In the genomic region with DNA sequence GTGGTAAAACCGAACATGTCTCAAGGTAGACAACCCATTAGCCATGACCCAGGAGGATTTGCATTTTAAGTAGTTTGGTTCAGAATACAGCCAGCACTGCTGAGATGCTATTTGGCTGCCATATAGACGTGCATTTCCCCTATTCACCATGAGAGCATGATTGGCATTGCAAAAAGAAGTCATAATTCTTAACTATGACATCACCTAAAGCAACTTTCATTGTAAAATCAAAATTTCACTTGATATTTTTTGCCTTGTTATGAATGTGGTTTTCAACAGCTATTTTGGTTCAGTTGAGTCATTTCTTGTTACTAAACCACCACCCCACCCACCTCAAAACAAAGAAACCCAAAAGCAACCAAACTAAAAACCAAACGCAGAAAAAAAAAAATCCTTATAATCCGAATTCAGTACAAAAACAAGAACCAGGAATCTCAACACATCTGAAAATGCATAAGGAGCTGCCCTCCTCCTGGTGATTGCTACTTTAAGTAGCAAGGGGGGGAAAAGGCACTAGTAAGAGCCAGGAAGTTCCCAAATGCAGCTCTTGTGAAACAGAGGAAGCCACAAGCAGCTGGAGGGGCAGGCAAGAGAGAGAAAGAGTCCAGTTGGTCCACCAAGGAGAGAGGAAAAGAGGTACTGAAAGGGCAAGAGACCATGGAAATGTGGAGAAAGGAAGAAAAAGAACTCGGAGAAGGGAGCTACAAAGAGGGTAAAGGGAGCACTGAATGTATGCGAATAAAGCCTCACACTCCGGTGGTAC, we compare ENCODE assay signal across 13 cellular contexts. TPM values are rescaled to one million over a fixed set of nuclear protein-coding genes. Genes with fewer than 3 reads are reported as not detected.
A peak's percentile ranks its signal among the peaks of the same experiment; 100 is the strongest.
DNase-seq lines count a peak whose midpoint lies in the region; ATAC-seq and TF ChIP-seq lines count a peak whose summit lies in the region.
"Had no signal": no experiment of that assay in that cellular context is flagged by ENCODE, and none has a peak within 500 bp of the region (broad histone marks: within the 10 kb centered on the region; RNA-seq: fewer than 3 reads in every experiment).

No MANE protein-coding gene starts in this region.

- H3K9me3 Mint-ChIP-seq in brain (peaks cover 0 to 7% (median 4%) of the 10 kb centered on the region in 5 experiments), mesothelial cell of epicardium (peaks cover 14% of the 10 kb centered on the region)

- no peak for ATAC-seq in GM19351 (IDR thresholded peaks at IDR 0.05; ENCODE audit: unreplicated experiment)
- ATAC-seq in GM18868 (IDR thresholded peaks at IDR 0.05; ENCODE audit: unreplicated experiment): no peak

- H3K4me3 ChIP-seq in BLaER1: no peak overlapping the region
- H3K4me3 ChIP-seq in HUES48 (ENCODE audit: low read depth, low read length): peak overlapping the region; percentile 70

- H3K4me3 Mint-ChIP-seq in brain: peak overlapping the region; percentile 84 to 88 (median 86)
- peak overlapping the region; percentile 82 for H3K4me3 Mint-ChIP-seq in mesothelial cell of epicardium

- H3K27me3 ChIP-seq in BLaER1 (peaks cover 69% of the 10 kb centered on the region), HUES48 (ENCODE audit: control insufficient read depth, insufficient read depth, low read length) (peaks cover 22% of the 10 kb centered on the region)

- no peaks in the 10 kb centered on the region for H3K36me3 ChIP-seq in BLaER1
- H3K36me3 ChIP-seq in HUES48 (ENCODE audit: control insufficient read depth, insufficient read depth, low read length): no peaks in the 10 kb centered on the region

- peak overlapping the region; percentile 1; the same call in 1 of the 2 replicates for H3K4me2 ChIP-seq in BLaER1

- H4K20me1 ChIP-seq in BLaER1: no peaks in the 10 kb centered on the region

- H3K4me1 ChIP-seq in BLaER1 (peaks cover 6% of the 10 kb centered on the region; the same call in 1 of the 2 replicates), HUES48 (ENCODE audit: control insufficient read depth, insufficient read depth, low read length) (peaks cover 18% of the 10 kb centered on the region)

- H3K9ac ChIP-seq in BLaER1: no peak overlapping the region
- H3K9ac ChIP-seq in HUES48 (ENCODE audit: low read depth, low read length): no peak overlapping the region

- no peak for DNase-seq in mesothelial cell of epicardium (ENCODE audit: low spot score in 2 of 2, unreplicated experiment in 2 of 2)
- DNase-seq in DMS153 (lab: John Stamatoyannopoulos, UW): no peak
- DNase-seq in activated gamma-delta T cell (lab: John Stamatoyannopoulos, UW): no peak
- DNase-seq: activated naive CD4-positive, alpha-beta T cell; NCI-H2171 treated with DMSO at 0.1 percent for 48 hours; T-helper 9 cell had no signal

- H3K27ac ChIP-seq in BLaER1 (no peak overlapping the region), HUES48 (ENCODE audit: low read depth, low read length) (no peak overlapping the region)
- H3K27ac ChIP-seq: C4-2B, epithelial cell of prostate had no signal

- H3K27me3 Mint-ChIP-seq in brain: peaks cover 8% of the 10 kb centered on the region
- peaks cover 52% of the 10 kb centered on the region for H3K27me3 Mint-ChIP-seq in mesothelial cell of epicardium (ENCODE audit: low read depth)

- TF ChIP-seq CTCF in brain (conservative IDR thresholded peaks at IDR 0.05) (no peak), mesothelial cell of epicardium (IDR thresholded peaks at IDR 0.05; ENCODE audit: unreplicated experiment) (no peak)

- peaks cover 8% of the 10 kb centered on the region for H3K4me1 Mint-ChIP-seq in brain
- H3K4me1 Mint-ChIP-seq in mesothelial cell of epicardium: peaks cover 10% of the 10 kb centered on the region

- H3K36me3 Mint-ChIP-seq in brain: peaks cover 23% of the 10 kb centered on the region
- H3K36me3 Mint-ChIP-seq in mesothelial cell of epicardium: no peaks in the 10 kb centered on the region

- H3K9me3 ChIP-seq in BLaER1 (peaks cover 31% of the 10 kb centered on the region), HUES48 (ENCODE audit: control insufficient read depth, insufficient read depth, low read length) (peaks cover 50% of the 10 kb centered on the region)

- H3K27ac Mint-ChIP-seq in brain: peak overlapping the region; percentile 5 to 85 (median 80)
- H3K27ac Mint-ChIP-seq in mesothelial cell of epicardium: no peak overlapping the region

RNA-seq across cellular contexts. Expression of gene SLITRK4, which starts 3.1 kb away (rescaled TPM):
- 1.7 TPM for polyA plus RNA-seq in brain (ENCODE audit: insufficient read depth, low read depth, low replicate concordance)
- total RNA-seq in mesothelial cell of epicardium: 1.5 to 2.1 TPM (median 1.6 TPM) in 3 replicates
